ENCODE assay signal across 11 cellular contexts in genomic region chr18:13221821-13222220, GRCh38. TPM values are rescaled to one million over a fixed set of nuclear protein-coding genes. Genes with fewer than 3 reads are reported as not detected.
DNase-seq lines count a peak whose midpoint lies in the region; ATAC-seq and TF ChIP-seq lines count a peak whose summit lies in the region.
"Had no signal": no experiment of that assay in that cellular context is flagged by ENCODE, and none has a peak within 500 bp of the region (broad histone marks: within the 10 kb centered on the region; RNA-seq: fewer than 3 reads in every experiment).

No MANE protein-coding gene starts in this region.

- H3K27me3 Mint-ChIP-seq in CD14-positive monocyte (ENCODE audit: low read depth in 3 of 3), result peaks cover 11 to 17% (median 14%) of the 10 kb centered on the region in 3 donors
- H3K27me3 Mint-ChIP-seq: CD4-positive, CD25-positive, alpha-beta regulatory T cell had no signal

- H3K27me3 ChIP-seq in esophagus squamous epithelium (peaks cover 0 to 54% (median 0%) of the 10 kb centered on the region in 4 donors), parathyroid adenoma (ENCODE audit: control insufficient read depth, insufficient read depth, low read length) (no peaks in the 10 kb centered on the region)
- H3K27me3 ChIP-seq: SJCRH30 had no signal

- no peak for TF ChIP-seq CTCF in CD14-positive monocyte (IDR thresholded peaks at IDR 0.05)
- TF ChIP-seq CTCF in esophagus squamous epithelium (IDR thresholded peaks at IDR 0.05), result no peak
- TF ChIP-seq CTCF in parathyroid adenoma (IDR thresholded peaks at IDR 0.05), result no peak

- 20 to 37% methylated on average over 7 of the region's 7 CpGs for WGBS in esophagus squamous epithelium, 2 donors

- no peaks in the 10 kb centered on the region for H3K9me3 Mint-ChIP-seq in CD14-positive monocyte
- H3K9me3 Mint-ChIP-seq: CD4-positive, CD25-positive, alpha-beta regulatory T cell had no signal

- intact Hi-C loops in CD14-positive monocyte (cut with micrococcal nuclease), result loop anchor here in 1 of 2 donors (5.0 kb wide), 1 partner anchor 40 kb away; no protein-coding TSS in a partner anchor
- intact Hi-C loops in esophagus squamous epithelium (cut with DNase I), result no loop called here

- no peaks in the 10 kb centered on the region for H3K9me3 ChIP-seq in esophagus squamous epithelium
- H3K9me3 ChIP-seq in parathyroid adenoma (ENCODE audit: control insufficient read depth, low read length), result no peaks in the 10 kb centered on the region
- H3K9me3 ChIP-seq: SJCRH30 had no signal

- H3K4me3 ChIP-seq in esophagus squamous epithelium (peak overlapping the region in 1 of 4 donors; percentile 36), parathyroid adenoma (ENCODE audit: low read depth, low read length) (no peak overlapping the region)
- H3K4me3 ChIP-seq: SJCRH30 had no signal

- H3K27ac Mint-ChIP-seq in CD14-positive monocyte, result peak overlapping the region; percentile 13 to 91 (median 85)

- DNase-seq in CD14-positive monocyte (ENCODE audit: low spot score), result no peak
- DNase-seq in NCI-H2171 treated with DMSO at 0.1 percent for 48 hours (lab: John Stamatoyannopoulos, UW), result peak; percentile 74
- DNase-seq in esophagus squamous epithelium (lab: John Stamatoyannopoulos, UW), result no peak
- no peak for DNase-seq in EL
- DNase-seq in mucosa of gallbladder (ENCODE audit: low spot score), result no peak
- DNase-seq in GOT3 (lab: John Stamatoyannopoulos, UW), result no peak
- DNase-seq: CD4-positive, CD25-positive, alpha-beta regulatory T cell; SJCRH30 had no signal

- H3K4me2 ChIP-seq in parathyroid adenoma (ENCODE audit: low read length), result peak overlapping the region; percentile 33
- H3K4me2 ChIP-seq: KMS-11 had no signal

- H3K27ac ChIP-seq in esophagus squamous epithelium, result peak overlapping the region; percentile 33 to 71 (median 66)
- H3K27ac ChIP-seq in parathyroid adenoma, result peak overlapping the region; percentile 66
- H3K27ac ChIP-seq: KMS-11, SJCRH30 had no signal

- TF ChIP-seq POLR2A in esophagus squamous epithelium (IDR thresholded peaks at IDR 0.05), result no peak

- peaks cover 59% of the 10 kb centered on the region for H3K4me1 Mint-ChIP-seq in CD14-positive monocyte

- peak overlapping the region; percentile 47 to 90 for H3K4me3 Mint-ChIP-seq in CD14-positive monocyte

- H2AFZ ChIP-seq in parathyroid adenoma, result no peak overlapping the region

- H3K9ac ChIP-seq in parathyroid adenoma, result no peak overlapping the region
- H3K9ac ChIP-seq: KMS-11 had no signal

- no peak for ATAC-seq in GM19328 (IDR thresholded peaks at IDR 0.05; ENCODE audit: unreplicated experiment)

- peaks cover 0 to 3% of the 10 kb centered on the region in 2 donors for H3K36me3 Mint-ChIP-seq in CD14-positive monocyte
- H3K36me3 Mint-ChIP-seq: CD4-positive, CD25-positive, alpha-beta regulatory T cell had no signal

- H3K4me1 ChIP-seq in esophagus squamous epithelium (peaks cover 10 to 72% (median 26%) of the 10 kb centered on the region in 3 donors), parathyroid adenoma (peaks cover 40% of the 10 kb centered on the region)
- H3K4me1 ChIP-seq: SJCRH30 had no signal

- H3K79me2 ChIP-seq in parathyroid adenoma, result peaks cover 6% of the 10 kb centered on the region

- no peaks in the 10 kb centered on the region for H3K36me3 ChIP-seq in esophagus squamous epithelium
- no peaks in the 10 kb centered on the region for H3K36me3 ChIP-seq in parathyroid adenoma (ENCODE audit: control insufficient read depth, insufficient read depth, low read length)
- H3K36me3 ChIP-seq: SJCRH30 had no signal

RNA-seq across cellular contexts. Expression of gene LDLRAD4, which starts 3.3 kb away (rescaled TPM):
- 10 to 100 TPM; 13.5 to 13.8 TPM for polyA plus RNA-seq in CD14-positive monocyte
- total RNA-seq in esophagus squamous epithelium (10 to 100 TPM in 2 of 4 donors, 1 to 10 TPM in 1, under 1 TPM in 1; 0.91 to 17.9 (median 6.8) TPM), mucosa of gallbladder (51.0 TPM)
